Comparison of ENCODE assay signal across 8 cellular contexts in genomic region chr17:28711723-28712036, GRCh38. TPM values are rescaled to one million over a fixed set of nuclear protein-coding genes. Genes with fewer than 3 reads are reported as not detected.
A peak's percentile ranks its signal among the peaks of the same experiment; 100 is the strongest.
DNase-seq lines count a peak whose midpoint lies in the region; ATAC-seq and TF ChIP-seq lines count a peak whose summit lies in the region.

PROCA1 (minus strand) TSS chr17:28711888; CDS start chr17:28711660, 228 bp downstream.

- peak within 1 kb of the TSS; percentile 78 to 90 for H3K27ac ChIP-seq in SK-N-SH (ENCODE audit: low read depth in 2 of 2, low read length in 1 of 2)
- peak within 1 kb of the TSS; percentile 86 to 94 for H3K27ac ChIP-seq in ascending aorta
- H3K27ac ChIP-seq in left lung, result peak within 1 kb of the TSS; percentile 81 to 91
- H3K27ac ChIP-seq in thoracic aorta, result peak within 1 kb of the TSS; percentile 85 to 91

- no peak for TF ChIP-seq EP300 in SK-N-SH (IDR thresholded peaks at IDR 0.05; ENCODE audit: borderline replicate concordance in 1 of 2, low read depth in 1 of 2, low read length in 1 of 2)

- H4K20me1 ChIP-seq in SK-N-SH (ENCODE audit: insufficient read depth), result no peaks in the 10 kb centered on the region

- TF ChIP-seq CTCF in SK-N-SH (IDR thresholded peaks at IDR 0.05) (no peak), ascending aorta (IDR thresholded peaks at IDR 0.05) (no peak), left lung (IDR thresholded peaks at IDR 0.05) (no peak), thoracic aorta (IDR thresholded peaks at IDR 0.05) (no peak)

- no peak for ATAC-seq in SK-N-SH treated with all-trans-retinoic acid at 6 μM for 48 hours
- ATAC-seq in HG03460 (IDR thresholded peaks at IDR 0.05; ENCODE audit: unreplicated experiment), result peak; percentile 8
- no peak for ATAC-seq in left lung
- ATAC-seq in thoracic aorta (ENCODE audit: insufficient number of reproducible peaks, low FRiP score, low read depth), result no peak
- ATAC-seq in left colon, result no peak
- no peak for ATAC-seq in GM21447 (IDR thresholded peaks at IDR 0.05; ENCODE audit: unreplicated experiment)

- no peak for TF ChIP-seq RAD21 in SK-N-SH (IDR thresholded peaks at IDR 0.05; ENCODE audit: low read length)

- H3K4me1 ChIP-seq in SK-N-SH (ENCODE audit: control insufficient read depth in 1 of 2, insufficient read depth in 2 of 2, low read depth in 1 of 2, low read length in 1 of 2) (peaks cover 0 to 7% of the 10 kb centered on the region in 2 experiments; a peak in 2 of 4 replicates), ascending aorta (peaks cover 3 to 27% of the 10 kb centered on the region in 2 donors), left lung (peaks cover 9 to 34% of the 10 kb centered on the region in 2 donors), thoracic aorta (ENCODE audit: control insufficient read depth in 1 of 2, low read depth in 2 of 2) (peaks cover 8 to 35% of the 10 kb centered on the region in 2 donors)

- H3K36me3 ChIP-seq in SK-N-SH (replicated peaks in 1 of 2; ENCODE audit: control insufficient read depth in 1 of 2, insufficient read depth in 2 of 2, low read length in 1 of 2), result no peaks in the 10 kb centered on the region
- H3K36me3 ChIP-seq in ascending aorta, result peaks cover 11 to 27% of the 10 kb centered on the region in 2 donors
- H3K36me3 ChIP-seq in left lung, result peaks cover 0 to 25% of the 10 kb centered on the region in 2 donors
- peaks cover 20% of the 10 kb centered on the region for H3K36me3 ChIP-seq in thoracic aorta

- DNase-seq in SK-N-SH (no peak), ascending aorta (ENCODE audit: low spot score in 2 of 2) (no peak), left lung (peak in 1 of 2 donors; percentile 88), thoracic aorta (ENCODE audit: low spot score) (no peak), left colon (no peak)

- H3K9ac ChIP-seq in SK-N-SH, result peak within 1 kb of the TSS; percentile 90

- H3K9me2 ChIP-seq in SK-N-SH, result no peaks in the 10 kb centered on the region

- whole genome bisulfite sequencing in SK-N-SH (ENCODE audit: low lambda C conversion rate), result 85% methylated on average over 20 of the region's 20 CpGs

- H3K27me3 ChIP-seq in SK-N-SH (ENCODE audit: insufficient read depth), result no peaks in the 10 kb centered on the region
- H3K27me3 ChIP-seq in ascending aorta, result no peaks in the 10 kb centered on the region
- peaks cover 0 to 4% of the 10 kb centered on the region in 2 donors for H3K27me3 ChIP-seq in left lung
- H3K27me3 ChIP-seq in thoracic aorta (replicated peaks; ENCODE audit: insufficient read depth), result no peaks in the 10 kb centered on the region

- CTCF ChIA-PET in SK-N-SH (lab: Yijun Ruan, JAX), result interaction anchor here (1.1 to 4.1 kb wide), 6 partner anchors 9 to 190 kb away, joined by 3 to 25 read pairs (median 5); partner anchors contain the start of genes NEK8, RPL23A and TLCD1

- H3K4me2 ChIP-seq in SK-N-SH, result peak within 1 kb of the TSS; percentile 95

- peak within 1 kb of the TSS; percentile 59 to 69 for H3K4me3 ChIP-seq in SK-N-SH (ENCODE audit: low read depth in 2 of 2, low read length in 1 of 2)
- H3K4me3 ChIP-seq in ascending aorta, result peak within 1 kb of the TSS; percentile 61 to 76
- H3K4me3 ChIP-seq in left lung, result peak within 1 kb of the TSS; percentile 56 to 74
- H3K4me3 ChIP-seq in thoracic aorta, result peak within 1 kb of the TSS; percentile 86

- H3K9me3 ChIP-seq in SK-N-SH, result no peaks in the 10 kb centered on the region
- no peaks in the 10 kb centered on the region for H3K9me3 ChIP-seq in ascending aorta
- H3K9me3 ChIP-seq in left lung, result no peaks in the 10 kb centered on the region
- H3K9me3 ChIP-seq in thoracic aorta, result no peaks in the 10 kb centered on the region

- peaks cover 9% of the 10 kb centered on the region; the same call in 1 of the 2 replicates for H3K79me2 ChIP-seq in SK-N-SH (ENCODE audit: insufficient read depth)

- peak within 1 kb of the TSS; percentile 83; the same call in 1 of the 2 replicates for H2AFZ ChIP-seq in SK-N-SH (ENCODE audit: low read depth)

- intact Hi-C loops in ascending aorta (cut with DNase I), result loop anchor here (2.0 kb wide), 1 partner anchor 51 kb away; the partner anchor contains the start of gene SDF2
- intact Hi-C loops in left lung (cut with DNase I), result no loop called here
- intact Hi-C loops in left colon (cut with DNase I, micrococcal nuclease), result no loop called here

- H3F3A ChIP-seq in SK-N-SH (replicated peaks; ENCODE audit: insufficient read depth), result peaks cover 32% of the 10 kb centered on the region

- POLR2A ChIA-PET in SK-N-SH (lab: Yijun Ruan, JAX), result interaction anchor here (0.6 to 3.2 kb wide), 6 partner anchors 9 to 239 kb away, joined by 3 to 46 read pairs (median 6); partner anchors contain the start of genes FLOT2, PHF12, RPL23A and SDF2

TF ChIP-seq in SK-N-SH, 30 proteins besides CTCF, POLR2A, EP300 and RAD21 (continues in another document):
- no peak for TF ChIP-seq RFX5 (IDR thresholded peaks at IDR 0.05; ENCODE audit: low read length)
- no peak for TF ChIP-seq CHD2 (IDR thresholded peaks at IDR 0.05; ENCODE audit: low read length, partially characterized antibody)
- no peak for TF ChIP-seq USF2 (IDR thresholded peaks at IDR 0.05; ENCODE audit: borderline replicate concordance, low read depth, low read length)
- TF ChIP-seq FOSL2 (IDR thresholded peaks at IDR 0.05; ENCODE audit: borderline replicate concordance, low read depth), result no peak
- no peak for TF ChIP-seq RXRA (IDR thresholded peaks at IDR 0.05; ENCODE audit: borderline replicate concordance, low read depth)
- no peak for TF ChIP-seq ELF1 (IDR thresholded peaks at IDR 0.05)
- TF ChIP-seq EZH2phosphoT487 (IDR thresholded peaks at IDR 0.05; ENCODE audit: borderline replicate concordance, low read depth), result no peak
- no peak for TF ChIP-seq FOXM1 (IDR thresholded peaks at IDR 0.05; ENCODE audit: low read depth)
- no peak for TF ChIP-seq GATA2 (CRISPR knock-in tag; IDR thresholded peaks at IDR 0.05)
- no peak for TF ChIP-seq MXI1 (IDR thresholded peaks at IDR 0.05; ENCODE audit: low read depth, low read length)

TF ChIP-seq in SK-N-SH treated with all-trans-retinoic acid at 6 μM for 48 hours, 23 proteins besides CTCF, POLR2A, EP300 and RAD21:
- no peak for TF ChIP-seq ZNF8 (CRISPR knock-in tag; IDR thresholded peaks at IDR 0.05)
- no peak for TF ChIP-seq ZC3H10 (CRISPR knock-in tag; IDR thresholded peaks at IDR 0.05)

RNA-seq across cellular contexts. Expression of gene PROCA1, which starts in this region (rescaled TPM):
- polyA plus RNA-seq in SK-N-SH (2012; rRNA removed), result 6.4 and 7.1 TPM in 2 replicates
- polyA plus RNA-seq in SK-N-SH (2012; cell fraction: cytosol; rRNA removed), result 2.3 and 3.3 TPM in 2 replicates
- polyA plus RNA-seq in SK-N-SH (2012; cell fraction: nucleus; rRNA removed), result 41.6 and 58.1 TPM in 2 replicates
- total RNA-seq in ascending aorta, result 1.6 TPM
- 1 to 10 TPM; 1.9 to 2.0 TPM for total RNA-seq in left lung
- total RNA-seq in thoracic aorta, result 1 to 10 TPM; 1.1 to 1.8 TPM
- total RNA-seq in left colon, result 1 to 10 TPM; 1.4 to 1.8 TPM
